Comparison of ENCODE assay signal across 1 cellular context in the genomic region with DNA sequence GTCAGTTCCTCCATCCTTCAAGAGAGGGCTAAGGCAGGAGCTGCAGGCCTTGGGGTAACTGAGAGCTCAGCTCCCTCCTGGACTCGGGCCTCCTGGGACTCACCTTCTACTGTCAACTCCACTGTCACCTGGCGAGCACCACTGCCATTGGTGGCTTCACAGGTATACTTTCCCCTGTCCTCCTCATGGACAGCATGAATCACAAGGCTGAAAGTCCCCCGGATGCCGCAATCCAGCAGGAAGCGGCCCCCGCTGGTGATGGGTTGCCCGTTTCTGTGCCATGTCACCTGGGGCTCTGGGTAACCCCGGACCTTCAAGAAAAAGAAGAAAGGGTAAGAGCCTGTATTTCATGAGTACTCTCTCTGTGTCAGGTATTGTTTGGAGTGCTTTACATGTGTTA.
A peak's percentile ranks its signal among the peaks of the same experiment; 100 is the strongest.
TF ChIP-seq lines count a peak whose summit lies in the region.

No MANE protein-coding gene starts in this region.

TF ChIP-seq in HepG2, 621 proteins besides CTCF, POLR2A, EP300 and RAD21 (continued from another document):
- TF ChIP-seq, protein P1, sequence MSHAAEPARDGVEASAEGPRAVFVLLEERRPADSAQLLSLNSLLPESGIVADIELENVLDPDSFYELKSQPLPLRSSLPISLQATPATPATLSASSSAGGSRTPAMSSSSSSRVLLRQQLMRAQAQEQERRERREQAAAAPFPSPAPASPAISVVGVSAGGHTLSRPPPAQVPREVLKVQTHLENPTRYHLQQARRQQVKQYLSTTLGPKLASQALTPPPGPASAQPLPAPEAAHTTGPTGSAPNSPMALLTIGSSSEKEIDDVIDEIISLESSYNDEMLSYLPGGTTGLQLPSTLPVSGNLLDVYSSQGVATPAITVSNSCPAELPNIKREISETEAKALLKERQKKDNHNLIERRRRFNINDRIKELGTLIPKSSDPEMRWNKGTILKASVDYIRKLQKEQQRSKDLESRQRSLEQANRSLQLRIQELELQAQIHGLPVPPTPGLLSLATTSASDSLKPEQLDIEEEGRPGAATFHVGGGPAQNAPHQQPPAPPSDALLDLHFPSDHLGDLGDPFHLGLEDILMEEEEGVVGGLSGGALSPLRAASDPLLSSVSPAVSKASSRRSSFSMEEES (CRISPR knock-in tag; IDR thresholded peaks at IDR 0.05) = no peak
- TF ChIP-seq CBFB (CRISPR knock-in tag; IDR thresholded peaks at IDR 0.05) = no peak
- TF ChIP-seq MTA1 (CRISPR knock-in tag; IDR thresholded peaks at IDR 0.05; ENCODE audit: borderline replicate concordance) = 0 out of 2 replicates have a peak, but pooled peaks have one; percentile 31
- TF ChIP-seq ZNF772 (CRISPR knock-in tag; IDR thresholded peaks at IDR 0.05) = no peak
- TF ChIP-seq ZNF614 (CRISPR knock-in tag; IDR thresholded peaks at IDR 0.05; ENCODE audit: borderline replicate concordance) = no peak
- TF ChIP-seq ZNF644 (CRISPR knock-in tag; IDR thresholded peaks at IDR 0.05; ENCODE audit: low read depth) = no peak
- TF ChIP-seq THYN1 (CRISPR knock-in tag; IDR thresholded peaks at IDR 0.05; ENCODE audit: borderline replicate concordance, low read depth) = no peak
- TF ChIP-seq ZNF264 (CRISPR knock-in tag; IDR thresholded peaks at IDR 0.05) = no peak
- TF ChIP-seq, protein P2, sequence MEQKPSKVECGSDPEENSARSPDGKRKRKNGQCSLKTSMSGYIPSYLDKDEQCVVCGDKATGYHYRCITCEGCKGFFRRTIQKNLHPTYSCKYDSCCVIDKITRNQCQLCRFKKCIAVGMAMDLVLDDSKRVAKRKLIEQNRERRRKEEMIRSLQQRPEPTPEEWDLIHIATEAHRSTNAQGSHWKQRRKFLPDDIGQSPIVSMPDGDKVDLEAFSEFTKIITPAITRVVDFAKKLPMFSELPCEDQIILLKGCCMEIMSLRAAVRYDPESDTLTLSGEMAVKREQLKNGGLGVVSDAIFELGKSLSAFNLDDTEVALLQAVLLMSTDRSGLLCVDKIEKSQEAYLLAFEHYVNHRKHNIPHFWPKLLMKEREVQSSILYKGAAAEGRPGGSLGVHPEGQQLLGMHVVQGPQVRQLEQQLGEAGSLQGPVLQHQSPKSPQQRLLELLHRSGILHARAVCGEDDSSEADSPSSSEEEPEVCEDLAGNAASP (CRISPR knock-in tag; IDR thresholded peaks at IDR 0.05; ENCODE audit: borderline replicate concordance) = no peak
- TF ChIP-seq SIX4 (CRISPR knock-in tag; IDR thresholded peaks at IDR 0.05) = no peak
- no peak for TF ChIP-seq HNRNPL (IDR thresholded peaks at IDR 0.05; ENCODE audit: low read depth, low read length)
- TF ChIP-seq, protein P3, sequence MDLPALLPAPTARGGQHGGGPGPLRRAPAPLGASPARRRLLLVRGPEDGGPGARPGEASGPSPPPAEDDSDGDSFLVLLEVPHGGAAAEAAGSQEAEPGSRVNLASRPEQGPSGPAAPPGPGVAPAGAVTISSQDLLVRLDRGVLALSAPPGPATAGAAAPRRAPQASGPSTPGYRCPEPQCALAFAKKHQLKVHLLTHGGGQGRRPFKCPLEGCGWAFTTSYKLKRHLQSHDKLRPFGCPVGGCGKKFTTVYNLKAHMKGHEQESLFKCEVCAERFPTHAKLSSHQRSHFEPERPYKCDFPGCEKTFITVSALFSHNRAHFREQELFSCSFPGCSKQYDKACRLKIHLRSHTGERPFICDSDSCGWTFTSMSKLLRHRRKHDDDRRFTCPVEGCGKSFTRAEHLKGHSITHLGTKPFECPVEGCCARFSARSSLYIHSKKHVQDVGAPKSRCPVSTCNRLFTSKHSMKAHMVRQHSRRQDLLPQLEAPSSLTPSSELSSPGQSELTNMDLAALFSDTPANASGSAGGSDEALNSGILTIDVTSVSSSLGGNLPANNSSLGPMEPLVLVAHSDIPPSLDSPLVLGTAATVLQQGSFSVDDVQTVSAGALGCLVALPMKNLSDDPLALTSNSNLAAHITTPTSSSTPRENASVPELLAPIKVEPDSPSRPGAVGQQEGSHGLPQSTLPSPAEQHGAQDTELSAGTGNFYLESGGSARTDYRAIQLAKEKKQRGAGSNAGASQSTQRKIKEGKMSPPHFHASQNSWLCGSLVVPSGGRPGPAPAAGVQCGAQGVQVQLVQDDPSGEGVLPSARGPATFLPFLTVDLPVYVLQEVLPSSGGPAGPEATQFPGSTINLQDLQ (CRISPR knock-in tag; IDR thresholded peaks at IDR 0.05) = no peak
- TF ChIP-seq, protein P4, sequence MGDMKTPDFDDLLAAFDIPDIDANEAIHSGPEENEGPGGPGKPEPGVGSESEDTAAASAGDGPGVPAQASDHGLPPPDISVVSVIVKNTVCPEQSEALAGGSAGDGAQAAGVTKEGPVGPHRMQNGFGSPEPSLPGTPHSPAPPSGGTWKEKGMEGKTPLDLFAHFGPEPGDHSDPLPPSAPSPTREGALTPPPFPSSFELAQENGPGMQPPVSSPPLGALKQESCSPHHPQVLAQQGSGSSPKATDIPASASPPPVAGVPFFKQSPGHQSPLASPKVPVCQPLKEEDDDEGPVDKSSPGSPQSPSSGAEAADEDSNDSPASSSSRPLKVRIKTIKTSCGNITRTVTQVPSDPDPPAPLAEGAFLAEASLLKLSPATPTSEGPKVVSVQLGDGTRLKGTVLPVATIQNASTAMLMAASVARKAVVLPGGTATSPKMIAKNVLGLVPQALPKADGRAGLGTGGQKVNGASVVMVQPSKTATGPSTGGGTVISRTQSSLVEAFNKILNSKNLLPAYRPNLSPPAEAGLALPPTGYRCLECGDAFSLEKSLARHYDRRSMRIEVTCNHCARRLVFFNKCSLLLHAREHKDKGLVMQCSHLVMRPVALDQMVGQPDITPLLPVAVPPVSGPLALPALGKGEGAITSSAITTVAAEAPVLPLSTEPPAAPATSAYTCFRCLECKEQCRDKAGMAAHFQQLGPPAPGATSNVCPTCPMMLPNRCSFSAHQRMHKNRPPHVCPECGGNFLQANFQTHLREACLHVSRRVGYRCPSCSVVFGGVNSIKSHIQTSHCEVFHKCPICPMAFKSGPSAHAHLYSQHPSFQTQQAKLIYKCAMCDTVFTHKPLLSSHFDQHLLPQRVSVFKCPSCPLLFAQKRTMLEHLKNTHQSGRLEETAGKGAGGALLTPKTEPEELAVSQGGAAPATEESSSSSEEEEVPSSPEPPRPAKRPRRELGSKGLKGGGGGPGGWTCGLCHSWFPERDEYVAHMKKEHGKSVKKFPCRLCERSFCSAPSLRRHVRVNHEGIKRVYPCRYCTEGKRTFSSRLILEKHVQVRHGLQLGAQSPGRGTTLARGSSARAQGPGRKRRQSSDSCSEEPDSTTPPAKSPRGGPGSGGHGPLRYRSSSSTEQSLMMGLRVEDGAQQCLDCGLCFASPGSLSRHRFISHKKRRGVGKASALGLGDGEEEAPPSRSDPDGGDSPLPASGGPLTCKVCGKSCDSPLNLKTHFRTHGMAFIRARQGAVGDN (CRISPR knock-in tag; IDR thresholded peaks at IDR 0.05) = peak; percentile 39
- TF ChIP-seq CHD4 (IDR thresholded peaks at IDR 0.05; ENCODE audit: borderline replicate concordance, low read length) = no peak
- TF ChIP-seq, protein P5, sequence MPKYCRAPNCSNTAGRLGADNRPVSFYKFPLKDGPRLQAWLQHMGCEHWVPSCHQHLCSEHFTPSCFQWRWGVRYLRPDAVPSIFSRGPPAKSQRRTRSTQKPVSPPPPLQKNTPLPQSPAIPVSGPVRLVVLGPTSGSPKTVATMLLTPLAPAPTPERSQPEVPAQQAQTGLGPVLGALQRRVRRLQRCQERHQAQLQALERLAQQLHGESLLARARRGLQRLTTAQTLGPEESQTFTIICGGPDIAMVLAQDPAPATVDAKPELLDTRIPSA (CRISPR knock-in tag; IDR thresholded peaks at IDR 0.05; ENCODE audit: borderline replicate concordance) = no peak
- TF ChIP-seq, protein P6, sequence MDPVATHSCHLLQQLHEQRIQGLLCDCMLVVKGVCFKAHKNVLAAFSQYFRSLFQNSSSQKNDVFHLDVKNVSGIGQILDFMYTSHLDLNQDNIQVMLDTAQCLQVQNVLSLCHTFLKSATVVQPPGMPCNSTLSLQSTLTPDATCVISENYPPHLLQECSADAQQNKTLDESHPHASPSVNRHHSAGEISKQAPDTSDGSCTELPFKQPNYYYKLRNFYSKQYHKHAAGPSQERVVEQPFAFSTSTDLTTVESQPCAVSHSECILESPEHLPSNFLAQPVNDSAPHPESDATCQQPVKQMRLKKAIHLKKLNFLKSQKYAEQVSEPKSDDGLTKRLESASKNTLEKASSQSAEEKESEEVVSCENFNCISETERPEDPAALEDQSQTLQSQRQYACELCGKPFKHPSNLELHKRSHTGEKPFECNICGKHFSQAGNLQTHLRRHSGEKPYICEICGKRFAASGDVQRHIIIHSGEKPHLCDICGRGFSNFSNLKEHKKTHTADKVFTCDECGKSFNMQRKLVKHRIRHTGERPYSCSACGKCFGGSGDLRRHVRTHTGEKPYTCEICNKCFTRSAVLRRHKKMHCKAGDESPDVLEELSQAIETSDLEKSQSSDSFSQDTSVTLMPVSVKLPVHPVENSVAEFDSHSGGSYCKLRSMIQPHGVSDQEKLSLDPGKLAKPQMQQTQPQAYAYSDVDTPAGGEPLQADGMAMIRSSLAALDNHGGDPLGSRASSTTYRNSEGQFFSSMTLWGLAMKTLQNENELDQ (CRISPR knock-in tag; IDR thresholded peaks at IDR 0.05; ENCODE audit: borderline replicate concordance) = no peak
- no peak for TF ChIP-seq PHF21A (CRISPR knock-in tag; IDR thresholded peaks at IDR 0.05)
TF ChIP-seq in HepG2: peak in this region for 4.
